In the genomic region with DNA sequence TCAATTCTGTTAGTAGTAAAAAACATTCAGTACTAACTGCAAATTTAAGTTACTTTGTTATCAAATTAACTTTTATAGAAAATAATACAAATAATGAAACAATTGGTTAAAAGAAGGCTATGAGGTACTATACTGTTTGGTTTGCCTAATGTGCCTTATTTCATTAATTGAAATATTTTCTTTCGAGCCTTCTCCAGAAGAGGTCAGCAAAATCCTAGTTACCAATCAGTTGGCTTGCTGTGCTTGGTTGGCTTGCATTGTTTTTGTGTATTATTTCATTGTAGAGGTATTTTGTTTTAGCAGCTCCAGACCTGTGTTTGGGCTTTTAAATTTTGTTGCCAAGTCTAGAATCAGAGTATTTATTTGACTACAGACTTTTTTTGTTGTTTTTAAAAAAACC, we compare ENCODE assay signal across 12 cellular contexts.
A peak's percentile ranks its signal among the peaks of the same experiment; 100 is the strongest.
DNase-seq lines count a peak whose midpoint lies in the region; ATAC-seq and TF ChIP-seq lines count a peak whose summit lies in the region.
"Had no signal": no experiment of that assay in that cellular context is flagged by ENCODE, and none has a peak within 500 bp of the region (broad histone marks: within the 10 kb centered on the region; RNA-seq: fewer than 3 reads in every experiment).

No MANE protein-coding gene starts in this region.

- CTCF ChIA-PET in HCT116 (lab: Charles Lee), result no interaction called here

- H3K4me3 ChIP-seq in HCT116 (replicated peaks in 1 of 2; ENCODE audit: low read depth in 1 of 2, low read length in 2 of 2), result no peak overlapping the region
- H3K4me3 ChIP-seq in choroid plexus epithelial cell (ENCODE audit: low read depth, low read length), result no peak overlapping the region
- no peak overlapping the region for H3K4me3 ChIP-seq in lower leg skin (ENCODE audit: low read depth, poor library complexity, severe bottlenecking)
- no peak overlapping the region for H3K4me3 ChIP-seq in SJCRH30

- H3K36me3 ChIP-seq in HCT116 (ENCODE audit: control insufficient read depth in 1 of 2, insufficient read depth in 2 of 2, low read length in 2 of 2), result no peaks in the 10 kb centered on the region
- H3K36me3 ChIP-seq in SJCRH30, result peaks cover 44% of the 10 kb centered on the region

- ATAC-seq in HCT116 (no peak), left lobe of liver (peak; percentile 56)
- ATAC-seq: Panc1 had no signal

- H3K27ac ChIP-seq in HCT116 (ENCODE audit: low read depth, low read length), result no peak overlapping the region
- no peak overlapping the region for H3K27ac ChIP-seq in SJCRH30

- peak in 1 of 3 experiments; percentile 13; a peak in 1 of 6 replicates for TF ChIP-seq CTCF in HCT116 (IDR thresholded peaks at IDR 0.05 in 2 of 3, conservative IDR thresholded peaks at IDR 0.05 in 1 of 3; ENCODE audit: borderline replicate concordance in 1 of 3, insufficient read depth in 1 of 3, low read depth in 2 of 3, low read length in 2 of 3)
- TF ChIP-seq CTCF in choroid plexus epithelial cell (conservative IDR thresholded peaks at IDR 0.05; ENCODE audit: low read depth, low read length), result peak; percentile 54
- no peak for TF ChIP-seq CTCF in lower leg skin (IDR thresholded peaks at IDR 0.05)

- no peak overlapping the region for H3K4me2 ChIP-seq in HCT116 (ENCODE audit: low read length)

- H2AFZ ChIP-seq in HCT116 (ENCODE audit: low read depth, low read length, poor library complexity, severe bottlenecking), result no peak overlapping the region

- POLR2A ChIA-PET in HCT116 (lab: Charles Lee), result no interaction called here

- RAD21 ChIA-PET in HCT116 (lab: Charles Lee; ENCODE audit: low non-redundant PET in 1 of 2, low total read pairs in 2 of 2, uncharacterized antibody in 2 of 2, unreplicated experiment in 2 of 2), result no interaction called here

- 22 to 38% methylated on average over 1 of the region's 1 CpG for WGBS in lower leg skin, 2 donors

- no peaks in the 10 kb centered on the region for H3K9me2 ChIP-seq in HCT116 (ENCODE audit: insufficient read depth)

- H3K9ac ChIP-seq in HCT116 (ENCODE audit: low read length), result no peak overlapping the region

- in situ Hi-C loops in ACHN (cut with HindIII; ENCODE audit: low pct_ligation_motif_present, low pct_unique_long_range_greater_than_20kb, low sequenced_read_pairs), result no loop called here

- TF ChIP-seq POLR2A in HCT116 (IDR thresholded peaks at IDR 0.05; ENCODE audit: borderline replicate concordance, extremely low read depth, insufficient read depth, insufficient read length), result no peak
- no peak for TF ChIP-seq POLR2A in lower leg skin (IDR thresholded peaks at IDR 0.05)

- no peaks in the 10 kb centered on the region; a peak in 1 of 4 replicates for H3K4me1 ChIP-seq in HCT116 (ENCODE audit: control insufficient read depth in 1 of 2, insufficient read depth in 2 of 2, low read length in 2 of 2)
- no peaks in the 10 kb centered on the region for H3K4me1 ChIP-seq in SJCRH30

- intact Hi-C loops in HCT116 (cut with micrococcal nuclease) (no loop called here), lower leg skin (cut with DNase I; ENCODE audit: low total_unique reads) (no loop called here)

- TF ChIP-seq RAD21 in HCT116 (IDR thresholded peaks at IDR 0.05; ENCODE audit: low read depth), result peak; percentile 40

- no peaks in the 10 kb centered on the region for H3K27me3 ChIP-seq in HCT116 (ENCODE audit: insufficient read depth, low read length)
- H3K27me3 ChIP-seq in SJCRH30, result no peaks in the 10 kb centered on the region

- peaks cover 72% of the 10 kb centered on the region for H3K79me2 ChIP-seq in HCT116 (ENCODE audit: insufficient read depth, low read length)

- peak; percentile 18 for DNase-seq in ACHN
- DNase-seq in HCT116 (ENCODE audit: low read depth, low spot score), result no peak
- peak; percentile 65 for DNase-seq in choroid plexus epithelial cell (ENCODE audit: low read depth)
- no peak for DNase-seq in left lobe of liver (ENCODE audit: low spot score)
- no peak for DNase-seq in kidney glomerular epithelial cell (lab: John Stamatoyannopoulos, UW)
- DNase-seq in NCI-H2171 (lab: John Stamatoyannopoulos, UW), result no peak
- no peak for DNase-seq in lower leg skin (ENCODE audit: low spot score in 2 of 2)
- DNase-seq in SJCRH30, result no peak
- DNase-seq: activated naive CD4-positive, alpha-beta T cell treated with Interleukin-2 at 50 U/mL for 16 hours; DMS153; NCI-H1417 had no signal

- BruUV-seq in HCT116 (replicated peaks; lab: Mats Ljungman, UMichigan), result no TSS peak

- H3K9me3 ChIP-seq in HCT116 (ENCODE audit: control insufficient read depth in 1 of 2, insufficient read depth in 1 of 2, low read depth in 1 of 2, low read length in 2 of 2) (no peaks in the 10 kb centered on the region), SJCRH30 (replicated peaks) (no peaks in the 10 kb centered on the region)

- no peaks in the 10 kb centered on the region for H4K20me1 ChIP-seq in HCT116 (ENCODE audit: insufficient read depth)

TF ChIP-seq in HCT116, 20 proteins besides CTCF, POLR2A, EP300 and RAD21:
- TF ChIP-seq ZNF274 (IDR thresholded peaks at IDR 0.05; ENCODE audit: low read depth, low read length) (no peak), ELF1 (IDR thresholded peaks at IDR 0.05; ENCODE audit: borderline replicate concordance, low read depth) (no peak), EZH2phosphoT487 (IDR thresholded peaks at IDR 0.05; ENCODE audit: borderline replicate concordance) (no peak), JUND (IDR thresholded peaks at IDR 0.05) (no peak), ZFX (IDR thresholded peaks at IDR 0.05) (no peak), POLR2AphosphoS5 (IDR thresholded peaks at IDR 0.05; ENCODE audit: low read depth, low read length) (no peak), YY1 (IDR thresholded peaks at IDR 0.05; ENCODE audit: extremely low read depth, insufficient replicate concordance, low read depth, low read length) (no peak), MAX (IDR thresholded peaks at IDR 0.05) (no peak), CEBPB (IDR thresholded peaks at IDR 0.05; ENCODE audit: low read depth) (no peak), SIN3A (IDR thresholded peaks at IDR 0.05; ENCODE audit: low read depth) (no peak), EZH2 (IDR thresholded peaks at IDR 0.05) (no peak), CBX3 (IDR thresholded peaks at IDR 0.05; ENCODE audit: low read depth) (no peak), SP1 (IDR thresholded peaks at IDR 0.05; ENCODE audit: low read depth) (no peak), FOSL1 (IDR thresholded peaks at IDR 0.05; ENCODE audit: low read depth) (no peak), SRF (IDR thresholded peaks at IDR 0.05; ENCODE audit: low read depth) (no peak)
- TF ChIP-seq, protein P1, sequence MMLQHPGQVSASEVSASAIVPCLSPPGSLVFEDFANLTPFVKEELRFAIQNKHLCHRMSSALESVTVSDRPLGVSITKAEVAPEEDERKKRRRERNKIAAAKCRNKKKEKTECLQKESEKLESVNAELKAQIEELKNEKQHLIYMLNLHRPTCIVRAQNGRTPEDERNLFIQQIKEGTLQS (IDR thresholded peaks at IDR 0.05), result no peak
- TF ChIP-seq, protein P2, sequence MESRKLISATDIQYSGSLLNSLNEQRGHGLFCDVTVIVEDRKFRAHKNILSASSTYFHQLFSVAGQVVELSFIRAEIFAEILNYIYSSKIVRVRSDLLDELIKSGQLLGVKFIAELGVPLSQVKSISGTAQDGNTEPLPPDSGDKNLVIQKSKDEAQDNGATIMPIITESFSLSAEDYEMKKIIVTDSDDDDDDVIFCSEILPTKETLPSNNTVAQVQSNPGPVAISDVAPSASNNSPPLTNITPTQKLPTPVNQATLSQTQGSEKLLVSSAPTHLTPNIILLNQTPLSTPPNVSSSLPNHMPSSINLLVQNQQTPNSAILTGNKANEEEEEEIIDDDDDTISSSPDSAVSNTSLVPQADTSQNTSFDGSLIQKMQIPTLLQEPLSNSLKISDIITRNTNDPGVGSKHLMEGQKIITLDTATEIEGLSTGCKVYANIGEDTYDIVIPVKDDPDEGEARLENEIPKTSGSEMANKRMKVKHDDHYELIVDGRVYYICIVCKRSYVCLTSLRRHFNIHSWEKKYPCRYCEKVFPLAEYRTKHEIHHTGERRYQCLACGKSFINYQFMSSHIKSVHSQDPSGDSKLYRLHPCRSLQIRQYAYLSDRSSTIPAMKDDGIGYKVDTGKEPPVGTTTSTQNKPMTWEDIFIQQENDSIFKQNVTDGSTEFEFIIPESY (IDR thresholded peaks at IDR 0.05; ENCODE audit: extremely low read depth, insufficient replicate concordance, low read length), result no peak

Comparison
In these comparisons a context has a peak if more than half of its experiments do, and no peak if none do; other contexts are left out.
1. DNase-seq: peak in ACHN (single experiment) and choroid plexus epithelial cell (single experiment); none in HCT116 (single experiment), left lobe of liver (single experiment), kidney glomerular epithelial cell (single experiment), NCI-H2171 (single experiment), lower leg skin (0 of 2) and SJCRH30 (0 of 2).